ENCODE assay signal across 8 cellular contexts in genomic region chr10:132836832-132837540, GRCh38. TPM values are rescaled to one million over a fixed set of nuclear protein-coding genes. Genes with fewer than 3 reads are reported as not detected.
DNase-seq lines count a peak whose midpoint lies in the region; ATAC-seq and TF ChIP-seq lines count a peak whose summit lies in the region.

No MANE protein-coding gene starts in this region.

- H3K4me3 ChIP-seq in fibroblast of mammary gland (ENCODE audit: control insufficient read depth, low read depth, low read length) (no peak overlapping the region), neural cell (ENCODE audit: low read length) (no peak overlapping the region), upper lobe of right lung (no peak overlapping the region)

- intact Hi-C loops in upper lobe of right lung (cut with DNase I): no loop called here

- TF ChIP-seq RAD21 in neural cell (conservative IDR thresholded peaks at IDR 0.05): peak; percentile 93

- no peak overlapping the region for H3K9ac ChIP-seq in neural cell (ENCODE audit: low read length)

- H3K4me1 ChIP-seq in upper lobe of right lung: no peaks in the 10 kb centered on the region

- H3K79me2 ChIP-seq in neural cell (replicated peaks; ENCODE audit: insufficient read depth, low read length): no peaks in the 10 kb centered on the region

- H3K4me2 ChIP-seq in neural cell (ENCODE audit: low read length): no peak overlapping the region

- ATAC-seq in upper lobe of right lung: peak; percentile 58
- ATAC-seq in GM19328 (IDR thresholded peaks at IDR 0.05; ENCODE audit: unreplicated experiment): no peak
- no peak for ATAC-seq in GM21723 (IDR thresholded peaks at IDR 0.05; ENCODE audit: unreplicated experiment)

- no peaks in the 10 kb centered on the region for H3K9me3 ChIP-seq in neural cell (ENCODE audit: low read length)
- H3K9me3 ChIP-seq in upper lobe of right lung: no peaks in the 10 kb centered on the region

- H2AFZ ChIP-seq in neural cell (ENCODE audit: low read depth, low read length): no peak overlapping the region

- DNase-seq in EH (ENCODE audit: low read depth) (peak; percentile 29), Kasumi-1 (lab: John Stamatoyannopoulos, UW) (peak; percentile 36 to 72), fibroblast of mammary gland (ENCODE audit: low read depth) (peak; percentile 23), upper lobe of right lung (peak; percentile 66)
- DNase-seq in activated CD8-positive, alpha-beta memory T cell treated with anti-CD3 and anti-CD28 coated beads, Interleukin-2, amount 50 U/mL, for 4 hours: peak; percentile 42

- no peaks in the 10 kb centered on the region for H3K9me2 ChIP-seq in neural cell (ENCODE audit: insufficient read depth, low read length)

- no peaks in the 10 kb centered on the region for H3F3A ChIP-seq in neural cell (ENCODE audit: insufficient read depth, low read length, poor library complexity, severe bottlenecking)

- H3K27ac ChIP-seq in neural cell (ENCODE audit: low read length) (no peak overlapping the region), upper lobe of right lung (no peak overlapping the region)

- no peaks in the 10 kb centered on the region for H4K20me1 ChIP-seq in neural cell (ENCODE audit: insufficient read depth)

- H3K27me3 ChIP-seq in neural cell (ENCODE audit: insufficient read depth, low read depth, low read length) (no peaks in the 10 kb centered on the region), upper lobe of right lung (peaks cover 43% of the 10 kb centered on the region)

- TF ChIP-seq EP300 in neural cell (conservative IDR thresholded peaks at IDR 0.05; ENCODE audit: poor library complexity, severe bottlenecking): no peak

- TF ChIP-seq CTCF in fibroblast of mammary gland (conservative IDR thresholded peaks at IDR 0.05; ENCODE audit: control insufficient read depth, insufficient read depth, low read depth, low read length): peak; percentile 61
- peak; percentile 96 for TF ChIP-seq CTCF in neural cell (IDR thresholded peaks at IDR 0.05; ENCODE audit: poor library complexity, severe bottlenecking)
- TF ChIP-seq CTCF in upper lobe of right lung (IDR thresholded peaks at IDR 0.05): peak; percentile 96

- H3K36me3 ChIP-seq in neural cell (ENCODE audit: insufficient read depth, low read length): no peaks in the 10 kb centered on the region
- H3K36me3 ChIP-seq in upper lobe of right lung: no peaks in the 10 kb centered on the region

TF ChIP-seq in neural cell, 6 proteins besides CTCF, POLR2A, EP300 and RAD21:
- no peak for TF ChIP-seq EZH2 (IDR thresholded peaks at IDR 0.05; ENCODE audit: borderline replicate concordance, insufficient read depth, low read length, poor library complexity, severe bottlenecking)
- TF ChIP-seq SMC3 (conservative IDR thresholded peaks at IDR 0.05; ENCODE audit: poor library complexity): peak; percentile 91

RNA-seq across cellular contexts. Expression of gene NKX6-2, which starts 51.0 kb away (rescaled TPM):
- polyA plus RNA-seq in neural cell: 0.30 TPM in 1 of 2 replicates, not detected in the other
- not detected in 2 replicates for polyA minus RNA-seq in neural cell
- not detected for total RNA-seq in upper lobe of right lung
